17 cellular contexts compared by ENCODE assay signal in the genomic region with DNA sequence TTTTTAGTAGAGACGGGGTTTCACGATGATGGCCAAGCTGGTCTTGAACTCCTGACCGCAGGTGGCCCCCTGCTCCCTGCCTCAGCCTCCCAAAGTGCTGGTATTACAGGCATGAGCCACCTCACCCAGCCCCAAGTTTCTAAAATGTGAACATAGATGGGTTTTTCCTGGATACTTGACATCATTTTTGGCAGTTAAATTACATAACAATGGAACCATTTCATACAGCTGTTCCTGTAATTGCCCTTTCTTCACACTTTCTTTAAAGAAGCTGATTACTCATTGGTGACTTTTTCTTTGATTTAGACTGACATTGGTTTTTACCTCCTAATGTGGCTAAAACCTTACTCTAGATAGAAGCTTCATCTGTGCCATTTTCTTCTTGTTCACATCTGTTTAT. TPM values are rescaled to one million over a fixed set of nuclear protein-coding genes. Genes with fewer than 3 reads are reported as not detected.
DNase-seq lines count a peak whose midpoint lies in the region; ATAC-seq and TF ChIP-seq lines count a peak whose summit lies in the region.
"Had no signal": no experiment of that assay in that cellular context is flagged by ENCODE, and none has a peak within 500 bp of the region (broad histone marks: within the 10 kb centered on the region; RNA-seq: fewer than 3 reads in every experiment).

No MANE protein-coding gene starts in this region.

- no peak overlapping the region for H2BK20ac ChIP-seq in H9 (ENCODE audit: low read depth, low read length, poor library complexity, severe bottlenecking)

- no peak overlapping the region for H2BK12ac ChIP-seq in H9 (ENCODE audit: insufficient read length, low read depth, low read length)

- POLR2A ChIA-PET in CD4-positive, alpha-beta T cell (lab: Charles Lee) = interaction anchor here (1.5 kb wide), 1 partner anchor 92 kb away, joined by 3 read pairs; a partner anchor contains a TSS

- H3K79me2 ChIP-seq in H9 (ENCODE audit: insufficient read depth, low read length) = peaks cover 17% of the 10 kb centered on the region

- intact Hi-C loops in CD4-positive, alpha-beta T cell (cut with DNase I, micrococcal nuclease) = no loop called here

- CTCF ChIA-PET in CD4-positive, alpha-beta T cell (lab: Charles Lee) = interaction anchor here (0.7 kb wide), 1 partner anchor 647 kb away, joined by 4 read pairs; a partner anchor contains a TSS

- H3K4me2 ChIP-seq in H9 (ENCODE audit: insufficient read depth, insufficient read length, low read length) = no peak overlapping the region
- H3K4me2 ChIP-seq: BLaER1 treated with 17β-estradiol and CSF1 and Interleukin-3, amounts not matched to agents 10 nM and 100 nM had no signal

- H3K27ac ChIP-seq in CD4-positive, alpha-beta T cell (ENCODE audit: low read depth, low read length) = no peak overlapping the region
- no peak overlapping the region for H3K27ac ChIP-seq in H9 (ENCODE audit: insufficient read length, low read depth, low read length)
- H3K27ac ChIP-seq in gastroesophageal sphincter = peak overlapping the region in 2 of 4 donors; percentile 26 to 50
- H3K27ac ChIP-seq: BLaER1 treated with 17β-estradiol and CSF1 and Interleukin-3, amounts not matched to agents 10 nM and 100 nM had no signal

- H3K27me3 ChIP-seq in CD4-positive, alpha-beta T cell (ENCODE audit: control insufficient read depth, insufficient read depth, low read length) = no peaks in the 10 kb centered on the region
- H3K27me3 ChIP-seq in H9 (ENCODE audit: insufficient read depth, low read length) (no peaks in the 10 kb centered on the region), gastroesophageal sphincter (no peaks in the 10 kb centered on the region)
- H3K27me3 ChIP-seq: BLaER1 treated with 17β-estradiol and CSF1 and Interleukin-3, amounts not matched to agents 10 nM and 100 nM had no signal

- H3K9ac ChIP-seq in H9 (ENCODE audit: extremely low read depth, insufficient read length, low read length) = no peak overlapping the region

- no peak overlapping the region for H3K56ac ChIP-seq in H9 (ENCODE audit: insufficient read length, low read depth, low read length)

- TF ChIP-seq POLR2A in gastroesophageal sphincter (IDR thresholded peaks at IDR 0.05) = no peak

- H2BK15ac ChIP-seq in H9 (ENCODE audit: low read depth, low read length) = no peak overlapping the region

- H3K9me3 Mint-ChIP-seq in CD4-positive, alpha-beta T cell = no peaks in the 10 kb centered on the region
- H3K9me3 Mint-ChIP-seq in H9 (no peaks in the 10 kb centered on the region), nephron (no peaks in the 10 kb centered on the region)
- H3K9me3 Mint-ChIP-seq in activated naive CD8-positive, alpha-beta T cell treated with anti-CD3 and anti-CD28 coated beads, Interleukin-2, amount 50 U/mL, for 24 hours = no peaks in the 10 kb centered on the region
- H3K9me3 Mint-ChIP-seq: activated naive CD8-positive, alpha-beta T cell treated with anti-CD3 and anti-CD28 coated beads, Interleukin-2, amount 10 ng/mL, durations not matched to agents 7 days and 5 days; naive B cell had no signal

- no peak overlapping the region for H4K91ac ChIP-seq in H9 (ENCODE audit: insufficient read length, low read depth, low read length)

- no peak overlapping the region for H2BK120ac ChIP-seq in H9 (ENCODE audit: low read depth, low read length, poor library complexity, severe bottlenecking)

- TF ChIP-seq EP300 in gastroesophageal sphincter (IDR thresholded peaks at IDR 0.05) = no peak

- H3K4ac ChIP-seq in H9 (ENCODE audit: low read depth, low read length) = no peak overlapping the region

- H2BK5ac ChIP-seq in H9 (ENCODE audit: insufficient read length, low read length) = no peak overlapping the region

- peaks cover 25% of the 10 kb centered on the region for H3K4me1 Mint-ChIP-seq in CD4-positive, alpha-beta T cell (ENCODE audit: low read depth)
- peaks cover 6 to 11% of the 10 kb centered on the region in 2 experiments for H3K4me1 Mint-ChIP-seq in H9
- H3K4me1 Mint-ChIP-seq in activated naive CD8-positive, alpha-beta T cell treated with anti-CD3 and anti-CD28 coated beads, Interleukin-2, amount 50 U/mL, for 24 hours = peaks cover 58% of the 10 kb centered on the region
- H3K4me1 Mint-ChIP-seq in nephron = peaks cover 11% of the 10 kb centered on the region

- WGBS in H9 (ENCODE audit: extremely low coverage, insufficient read length, low lambda C conversion rate) = no CpG with 5 or more reads among the region's 3 CpGs
- 78% methylated on average over 3 of the region's 3 CpGs; no CpG with 5 or more reads in 1 of the 2 donors for WGBS in gastroesophageal sphincter (ENCODE audit: low coverage in 1 of 2), 2 donors

- H3K4me3 ChIP-seq in gastroesophageal sphincter = no peak overlapping the region
- H3K4me3 ChIP-seq: BLaER1 treated with 17β-estradiol and CSF1 and Interleukin-3, amounts not matched to agents 10 nM and 100 nM had no signal

- H3K27ac Mint-ChIP-seq in CD4-positive, alpha-beta T cell = peak overlapping the region; percentile 8
- H3K27ac Mint-ChIP-seq in H9 (peak overlapping the region in 2 of 3 experiments; percentile 36 to 82; a peak in 2 of 7 replicates), nephron (no peak overlapping the region)
- peak overlapping the region; percentile 6 for H3K27ac Mint-ChIP-seq in activated naive CD8-positive, alpha-beta T cell treated with anti-CD3 and anti-CD28 coated beads, Interleukin-2, amount 50 U/mL, for 24 hours
- H3K27ac Mint-ChIP-seq: activated naive CD8-positive, alpha-beta T cell treated with anti-CD3 and anti-CD28 coated beads, Interleukin-2, amount 10 ng/mL, durations not matched to agents 7 days and 5 days had no signal

- no peak overlapping the region for H3K18ac ChIP-seq in H9 (ENCODE audit: insufficient read length, low read depth, low read length)

- H3K23ac ChIP-seq in H9 (ENCODE audit: insufficient read length, low read depth, low read length) = no peak overlapping the region

- H3K79me1 ChIP-seq in H9 (ENCODE audit: insufficient read depth, low read depth, low read length, poor library complexity, severe bottlenecking) = peaks cover 11% of the 10 kb centered on the region

- DNase-seq in CD4-positive, alpha-beta T cell = no peak
- DNase-seq in H9 (no peak), HuH-7 (ENCODE audit: low spot score) (no peak)
- no peak for DNase-seq in activated naive CD8-positive, alpha-beta T cell treated with anti-CD3 and anti-CD28 coated beads, Interleukin-2, amount 50 U/mL, for 24 hours
- DNase-seq: activated naive CD8-positive, alpha-beta T cell treated with anti-CD3 and anti-CD28 coated beads, Interleukin-2, amount 10 ng/mL, durations not matched to agents 7 days and 5 days; DMS153; left ventricle myocardium superior; naive B cell; NCI-H2029 treated with DMSO at 0.1 percent for 48 hours; NCI-H526 treated with DMSO at 0.1 percent for 48 hours; retina had no signal

- no peaks in the 10 kb centered on the region for H3K4me1 ChIP-seq in H9 (ENCODE audit: insufficient read depth, low read length)
- H3K4me1 ChIP-seq in gastroesophageal sphincter = peaks cover 0 to 70% (median 6%) of the 10 kb centered on the region in 3 donors

- H3K4me3 Mint-ChIP-seq in CD4-positive, alpha-beta T cell = no peak overlapping the region
- H3K4me3 Mint-ChIP-seq in H9 = no peak overlapping the region
- H3K4me3 Mint-ChIP-seq in activated naive CD8-positive, alpha-beta T cell treated with anti-CD3 and anti-CD28 coated beads, Interleukin-2, amount 50 U/mL, for 24 hours = no peak overlapping the region
- H3K4me3 Mint-ChIP-seq in nephron = peak overlapping the region in 2 of 3 experiments; percentile 28 to 56
- H3K4me3 Mint-ChIP-seq: activated naive CD8-positive, alpha-beta T cell treated with anti-CD3 and anti-CD28 coated beads, Interleukin-2, amount 10 ng/mL, durations not matched to agents 7 days and 5 days had no signal

- no peak overlapping the region for H3T11ph ChIP-seq in H9 (ENCODE audit: low read length)

- no peaks in the 10 kb centered on the region for H3K9me3 ChIP-seq in CD4-positive, alpha-beta T cell (ENCODE audit: control insufficient read depth, low read length)
- H3K9me3 ChIP-seq in H9 (ENCODE audit: control insufficient read depth, low read depth, low read length) (no peaks in the 10 kb centered on the region), gastroesophageal sphincter (no peaks in the 10 kb centered on the region)
- H3K9me3 ChIP-seq: BLaER1 treated with 17β-estradiol and CSF1 and Interleukin-3, amounts not matched to agents 10 nM and 100 nM had no signal

- no peak overlapping the region for H2AFZ ChIP-seq in H9 (ENCODE audit: low read length)

- no peak overlapping the region for H3K14ac ChIP-seq in H9 (ENCODE audit: insufficient read depth, low read length)

- no peaks in the 10 kb centered on the region for H3K27me3 Mint-ChIP-seq in CD4-positive, alpha-beta T cell
- H3K27me3 Mint-ChIP-seq in H9 (ENCODE audit: low read depth) = no peaks in the 10 kb centered on the region
- H3K27me3 Mint-ChIP-seq in activated naive CD8-positive, alpha-beta T cell treated with anti-CD3 and anti-CD28 coated beads, Interleukin-2, amount 50 U/mL, for 24 hours = no peaks in the 10 kb centered on the region
- H3K27me3 Mint-ChIP-seq in nephron (ENCODE audit: low read depth) = no peaks in the 10 kb centered on the region
- H3K27me3 Mint-ChIP-seq: activated naive CD8-positive, alpha-beta T cell treated with anti-CD3 and anti-CD28 coated beads, Interleukin-2, amount 10 ng/mL, durations not matched to agents 7 days and 5 days; naive B cell had no signal

- ATAC-seq in CD4-positive, alpha-beta T cell (ENCODE audit: poor library complexity) = no peak
- peak; percentile 25 for ATAC-seq in activated naive CD8-positive, alpha-beta T cell treated with anti-CD3 and anti-CD28 coated beads, Interleukin-2, amount 50 U/mL, for 24 hours
- no peak for ATAC-seq in gastroesophageal sphincter
- ATAC-seq in HG02759 (IDR thresholded peaks at IDR 0.05; ENCODE audit: unreplicated experiment) = no peak
- ATAC-seq: left ventricle myocardium superior had no signal

- TF ChIP-seq CTCF in CD4-positive, alpha-beta T cell (IDR thresholded peaks at IDR 0.05) = no peak
- TF ChIP-seq CTCF in H9 (conservative IDR thresholded peaks at IDR 0.05) (no peak), nephron (IDR thresholded peaks at IDR 0.05; ENCODE audit: unreplicated experiment in 3 of 3) (no peak), gastroesophageal sphincter (IDR thresholded peaks at IDR 0.05) (no peak)

- no peaks in the 10 kb centered on the region for H4K20me1 ChIP-seq in H9 (ENCODE audit: control insufficient read depth, insufficient read depth, insufficient read length)

- no peak overlapping the region for H4K5ac ChIP-seq in H9 (ENCODE audit: insufficient read length, low read depth, low read length)

- peaks cover 67% of the 10 kb centered on the region for H3K36me3 Mint-ChIP-seq in CD4-positive, alpha-beta T cell (ENCODE audit: low read depth)
- H3K36me3 Mint-ChIP-seq in H9 (ENCODE audit: insufficient read depth in 1 of 3, low read depth in 3 of 3) = peaks cover 34 to 53% (median 44%) of the 10 kb centered on the region in 3 experiments; a peak in 6 of 7 replicates
- peaks cover 58% of the 10 kb centered on the region for H3K36me3 Mint-ChIP-seq in activated naive CD8-positive, alpha-beta T cell treated with anti-CD3 and anti-CD28 coated beads, Interleukin-2, amount 50 U/mL, for 24 hours (ENCODE audit: low read depth)
- peaks cover 50% of the 10 kb centered on the region for H3K36me3 Mint-ChIP-seq in nephron (ENCODE audit: low read depth)

- no peak overlapping the region for H4K8ac ChIP-seq in H9 (replicated peaks; ENCODE audit: insufficient read length, low read depth, low read length)

- peaks cover 4 to 45% of the 10 kb centered on the region in 2 donors for H3K36me3 ChIP-seq in gastroesophageal sphincter

- no peak overlapping the region for H2AK5ac ChIP-seq in H9 (ENCODE audit: insufficient read length, low read length)

- peaks cover under 1% of the 10 kb centered on the region for H3K23me2 ChIP-seq in H9 (ENCODE audit: insufficient read length, low read depth, low read length, poor library complexity, severe bottlenecking)

RNA-seq across cellular contexts. Expression of a gene that starts 5.9 kb away (rescaled TPM):
- 10 to 100 TPM; 42.3 to 45.0 TPM for total RNA-seq in CD4-positive, alpha-beta T cell
- total RNA-seq in H9 (2021) = 28.2 and 29.8 TPM in 2 replicates
- 10 to 100 TPM; 31.6 to 35.5 (median 31.7) TPM for total RNA-seq in gastroesophageal sphincter

RNA-seq across cellular contexts. Expression of a gene that starts 28.3 kb away (rescaled TPM):
- total RNA-seq in CD4-positive, alpha-beta T cell = 1 to 10 TPM; 2.0 to 2.7 TPM
- total RNA-seq in H9 (2021) (23.5 and 24.3 TPM in 2 replicates), gastroesophageal sphincter (10 to 100 TPM; 14.0 to 21.9 (median 20.9) TPM)

RNA-seq across cellular contexts. Expression of a gene that starts 45.5 kb away (rescaled TPM):
- not detected for total RNA-seq in CD4-positive, alpha-beta T cell
- total RNA-seq in H9 (2021) (0.24 TPM in 1 of 2 replicates, not detected in the other), gastroesophageal sphincter (100 to 1,000 TPM in 1 of 4 donors, 1 to 10 TPM in 3; 1.5 to 128 (median 4.5) TPM)
- total RNA-seq: activated CD8-positive, alpha-beta memory T cell treated with anti-CD3 and anti-CD28 coated beads for 36 hours; activated naive CD8-positive, alpha-beta T cell treated with anti-CD3 and anti-CD28 coated beads, Interleukin-2, amount 10 ng/mL, durations not matched to agents 7 days and 5 days; HT1080 had no signal

Comparison
In these comparisons a context has a peak if more than half of its experiments do, and no peak if none do; other contexts are left out.
1. H3K27ac Mint-ChIP-seq: peak in CD4-positive, alpha-beta T cell (single experiment), H9 (2 of 3) and activated naive CD8-positive, alpha-beta T cell treated with anti-CD3 and anti-CD28 coated beads, Interleukin-2, amount 50 U/mL, for 24 hours (single experiment); none in nephron (0 of 3).
2. H3K4me3 Mint-ChIP-seq: peak in nephron (2 of 3); none in CD4-positive, alpha-beta T cell (single experiment), H9 (0 of 2) and activated naive CD8-positive, alpha-beta T cell treated with anti-CD3 and anti-CD28 coated beads, Interleukin-2, amount 50 U/mL, for 24 hours (single experiment).